In the genomic region with DNA sequence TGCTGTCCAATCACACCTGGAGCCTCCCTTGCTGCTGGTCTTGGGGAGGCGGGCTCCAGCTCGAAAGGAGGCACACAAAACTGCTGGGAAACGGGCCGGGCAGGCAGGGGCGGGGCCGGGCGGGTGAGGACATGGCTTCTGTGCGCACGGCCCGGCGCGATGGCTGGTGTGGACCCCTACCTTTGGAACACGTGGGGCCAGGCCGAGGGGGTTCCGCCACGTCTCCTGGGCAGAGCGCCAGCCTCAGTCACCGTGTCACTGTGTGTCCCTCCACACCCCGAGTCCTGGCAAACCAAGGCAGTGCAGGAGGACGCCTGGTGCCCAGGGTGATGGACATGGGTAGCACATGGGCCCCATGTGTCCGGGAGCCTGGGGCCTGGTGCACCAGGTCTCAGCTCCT, we compare ENCODE assay signal across 22 cellular contexts. TPM values are rescaled to one million over a fixed set of nuclear protein-coding genes. Genes with fewer than 3 reads are reported as not detected.
DNase-seq lines count a peak whose midpoint lies in the region; ATAC-seq and TF ChIP-seq lines count a peak whose summit lies in the region.
"Had no signal": no experiment of that assay in that cellular context is flagged by ENCODE, and none has a peak within 500 bp of the region (broad histone marks: within the 10 kb centered on the region; RNA-seq: fewer than 3 reads in every experiment).

No MANE protein-coding gene starts in this region.

- H3K4me1 ChIP-seq in NT2/D1 (ENCODE audit: insufficient read depth, insufficient read length) (peaks cover 38% of the 10 kb centered on the region), lower lobe of right lung (peaks cover 45% of the 10 kb centered on the region), upper lobe of right lung (peaks cover 19% of the 10 kb centered on the region)

- no peaks in the 10 kb centered on the region for H3K36me3 ChIP-seq in NT2/D1 (ENCODE audit: insufficient read depth, insufficient read length, low read length)
- H3K36me3 ChIP-seq in lower lobe of right lung: no peaks in the 10 kb centered on the region
- H3K36me3 ChIP-seq in upper lobe of right lung: no peaks in the 10 kb centered on the region
- H3K36me3 ChIP-seq: pancreas, right atrium auricular region had no signal

- H3K9ac ChIP-seq in NT2/D1 (ENCODE audit: insufficient read length, low read depth): peak overlapping the region; percentile 37

- H3K4me3 ChIP-seq in NT2/D1 (ENCODE audit: insufficient read length, low read depth) (no peak overlapping the region), lower lobe of right lung (no peak overlapping the region), upper lobe of right lung (no peak overlapping the region)
- H3K4me3 ChIP-seq: pancreas, right atrium auricular region had no signal

- H3K27me3 ChIP-seq in NT2/D1 (ENCODE audit: insufficient read depth, insufficient read length): peaks cover 28% of the 10 kb centered on the region
- H3K27me3 ChIP-seq in lower lobe of right lung (ENCODE audit: low read depth): no peaks in the 10 kb centered on the region
- no peaks in the 10 kb centered on the region for H3K27me3 ChIP-seq in upper lobe of right lung
- H3K27me3 ChIP-seq: pancreas, right atrium auricular region had no signal

- peaks cover 23% of the 10 kb centered on the region for H3K9me3 ChIP-seq in NT2/D1 (ENCODE audit: insufficient read depth, low read length)
- H3K9me3 ChIP-seq in lower lobe of right lung: no peaks in the 10 kb centered on the region
- H3K9me3 ChIP-seq in upper lobe of right lung: no peaks in the 10 kb centered on the region
- H3K9me3 ChIP-seq: pancreas had no signal

- DNase-seq in NT2/D1 (ENCODE audit: low read depth, low spot score) (no peak), ecto neural progenitor cell (ENCODE audit: low spot score) (peak; percentile 49), lower lobe of right lung (no peak), upper lobe of right lung (no peak)
- no peak for DNase-seq in activated CD4-positive, alpha-beta T cell treated with anti-CD3 and anti-CD28 coated beads, Interleukin-2, amount 50 U/mL, for 4 hours
- no peak for DNase-seq in activated naive CD4-positive, alpha-beta T cell treated with Interleukin-2 at 50 U/mL for 16 hours
- DNase-seq: activated B cell treated with CpG ODN at 0.5 μM for 24 hours; activated CD4-positive, alpha-beta T cell treated with anti-CD3 and anti-CD28 coated beads, Interleukin-2, amount 50 U/mL, for 48 hours; anterior cingulate cortex; caudate nucleus; left ventricle myocardium superior; midbrain; naive thymus-derived CD4-positive, alpha-beta T cell; NCI-H1436 treated with DMSO at 0.1 percent for 48 hours; NCI-H2171; NCI-H510A treated with DMSO at 0.1 percent for 48 hours; stimulated activated CD4-positive, alpha-beta T cell treated with anti-CD3 and anti-CD28 coated beads, Interleukin-2, amount 100 ng/mL, for 48 hours; T-helper 1 cell had no signal

- intact Hi-C loops in lower lobe of right lung (cut with DNase I) (no loop called here), upper lobe of right lung (cut with DNase I) (no loop called here)

- H3K27ac ChIP-seq in lower lobe of right lung: peak overlapping the region; percentile 81
- peak overlapping the region; percentile 80 for H3K27ac ChIP-seq in upper lobe of right lung
- H3K27ac ChIP-seq: pancreas had no signal

- ATAC-seq in lower lobe of right lung (no peak), upper lobe of right lung (no peak), GM21576 (IDR thresholded peaks at IDR 0.05; ENCODE audit: unreplicated experiment) (no peak)
- ATAC-seq: activated naive CD4-positive, alpha-beta T cell treated with anti-CD3 and anti-CD28 coated beads, Interleukin-2, amount 50 U/mL, for 72 hours; left ventricle myocardium superior; naive thymus-derived CD4-positive, alpha-beta T cell; pancreas had no signal

- TF ChIP-seq CTCF in lower lobe of right lung (IDR thresholded peaks at IDR 0.05): no peak
- TF ChIP-seq CTCF in upper lobe of right lung (IDR thresholded peaks at IDR 0.05): no peak

RNA-seq across cellular contexts. Expression of gene ADARB1, which starts 42.0 kb away (rescaled TPM):
- total RNA-seq in lower lobe of right lung (48.2 TPM), upper lobe of right lung (73.6 TPM)
